In the genomic region with DNA sequence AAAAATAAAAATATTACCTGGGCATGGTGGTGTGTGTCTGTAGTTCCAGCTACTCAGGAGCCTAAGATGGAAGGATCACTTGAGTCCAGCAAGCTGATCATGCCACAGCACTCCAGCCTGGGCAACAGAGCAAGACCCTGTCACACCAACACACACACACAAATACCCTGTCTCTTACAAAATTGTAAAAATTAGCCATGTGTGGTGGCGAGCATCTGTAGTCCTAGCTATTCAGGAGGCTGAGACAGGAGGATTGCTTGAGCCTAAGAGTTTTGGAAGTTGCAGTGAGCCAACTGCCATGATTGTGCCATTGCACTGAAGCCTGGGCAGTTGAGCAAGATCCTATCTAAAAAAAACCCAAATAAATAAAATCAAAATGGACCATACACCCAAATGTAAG, we compare ENCODE assay signal across 28 cellular contexts.
"Had no signal": no experiment of that assay in that cellular context is flagged by ENCODE, and none has a peak within 500 bp of the region (broad histone marks: within the 10 kb centered on the region; RNA-seq: fewer than 3 reads in every experiment).

No MANE protein-coding gene starts in this region.

- H3K27ac Mint-ChIP-seq: activated CD4-positive, alpha-beta memory T cell treated with anti-CD3 and anti-CD28 coated beads, Interleukin-2, amount 10 ng/mL, durations not matched to agents 7 days and 5 days; activated CD4-positive, alpha-beta T cell treated with anti-CD3 and anti-CD28 coated beads, Interleukin-2, amount 10 ng/mL, durations not matched to agents 7 days and 5 days; activated naive CD4-positive, alpha-beta T cell treated with anti-CD3 and anti-CD28 coated beads for 36 hours; activated naive CD8-positive, alpha-beta T cell; activated T-helper 1 cell treated with anti-CD3 and anti-CD28 coated beads, Interleukin-12 subunit alpha, Interleukin-12 subunit beta, Interleukin-2, Interleukin-4 antibody, amounts not matched to agents 30 ng/mL and 10 ng/mL and 1 ng/mL, durations not matched to agents 14 hours and 24 hours and 36 hours; WTC11 had no signal

- H3K4me3 ChIP-seq: colonic mucosa, esophagus squamous epithelium, gastroesophageal sphincter, heart right ventricle had no signal

- H3K9me3 ChIP-seq: colonic mucosa, esophagus squamous epithelium, gastroesophageal sphincter, heart right ventricle had no signal

- H3K36me3 Mint-ChIP-seq: activated naive CD8-positive, alpha-beta T cell; WTC11 had no signal

- H3K36me3 ChIP-seq: brain microvascular endothelial cell, colonic mucosa, esophagus squamous epithelium, gastroesophageal sphincter, heart right ventricle had no signal

- H3K27me3 ChIP-seq: brain microvascular endothelial cell, colonic mucosa, esophagus squamous epithelium, gastroesophageal sphincter, heart right ventricle had no signal

- H3K27ac ChIP-seq: brain microvascular endothelial cell, colonic mucosa, epithelial cell of prostate, esophagus squamous epithelium, gastroesophageal sphincter, heart right ventricle had no signal

- H3K4me1 ChIP-seq: gastroesophageal sphincter had no signal

- H3K9me3 Mint-ChIP-seq: activated CD4-positive, alpha-beta memory T cell treated with anti-CD3 and anti-CD28 coated beads, Interleukin-2, amount 10 ng/mL, durations not matched to agents 7 days and 5 days; activated CD4-positive, alpha-beta T cell treated with anti-CD3 and anti-CD28 coated beads, Interleukin-2, amount 10 ng/mL, durations not matched to agents 7 days and 5 days; activated naive CD4-positive, alpha-beta T cell treated with anti-CD3 and anti-CD28 coated beads for 36 hours; activated T-helper 1 cell treated with anti-CD3 and anti-CD28 coated beads, Interleukin-12 subunit alpha, Interleukin-12 subunit beta, Interleukin-2, Interleukin-4 antibody, amounts not matched to agents 30 ng/mL and 10 ng/mL and 1 ng/mL, durations not matched to agents 14 hours and 24 hours and 36 hours; activated T-helper 2 cell treated with anti-CD3 and anti-CD28 coated beads, Interferon-gamma antibody, Interleukin-2, Interleukin-4, amounts not matched to agents 10 μg/mL and 5 μg/mL and 100 μg/mL, durations not matched to agents 14 hours and 24 hours and 36 hours; WTC11 had no signal

- H3K27me3 Mint-ChIP-seq: activated CD4-positive, alpha-beta T cell treated with anti-CD3 and anti-CD28 coated beads, Interleukin-2, amount 10 ng/mL, durations not matched to agents 7 days and 5 days; activated naive CD8-positive, alpha-beta T cell had no signal

- DNase-seq: activated CD4-positive, alpha-beta memory T cell treated with anti-CD3 and anti-CD28 coated beads, Interleukin-2, amount 10 ng/mL, durations not matched to agents 7 days and 5 days; activated CD4-positive, alpha-beta T cell treated with anti-CD3 and anti-CD28 coated beads for 1 hour; activated CD4-positive, alpha-beta T cell treated with anti-CD3 and anti-CD28 coated beads for 4 hours; activated CD4-positive, alpha-beta T cell treated with anti-CD3 and anti-CD28 coated beads, Interleukin-2, amount 10 ng/mL, durations not matched to agents 7 days and 5 days; activated CD4-positive, alpha-beta T cell treated with anti-CD3 and anti-CD28 coated beads, Interleukin-2, amount 50 U/mL, for 4 hours; activated effector memory CD4-positive, alpha-beta T cell treated with anti-CD3 and anti-CD28 coated beads, Interleukin-2, amount 50 U/mL, for 16 hours; activated naive CD4-positive, alpha-beta T cell treated with anti-CD3 and anti-CD28 coated beads for 36 hours; activated T-cell treated with anti-CD3 and anti-CD28 coated beads, Interleukin-2, amount 50 U/mL, for 48 hours; amniotic stem cell; anterior cingulate cortex; brain microvascular endothelial cell; central memory CD4-positive, alpha-beta T cell; cerebellar nuclear complex; colonic mucosa; effector CD8-positive, alpha-beta T cell; esophagus squamous epithelium; foreskin melanocyte; heart right ventricle had no signal

- ATAC-seq: gastroesophageal sphincter, heart right ventricle, WTC11 had no signal

- FAIRE-seq: astrocyte, bronchial epithelial cell, endometrium, endothelial cell of umbilical vein had no signal

- H3K4me3 Mint-ChIP-seq: activated CD4-positive, alpha-beta memory T cell treated with anti-CD3 and anti-CD28 coated beads, Interleukin-2, amount 10 ng/mL, durations not matched to agents 7 days and 5 days; activated CD4-positive, alpha-beta T cell treated with anti-CD3 and anti-CD28 coated beads, Interleukin-2, amount 10 ng/mL, durations not matched to agents 7 days and 5 days; activated naive CD4-positive, alpha-beta T cell treated with anti-CD3 and anti-CD28 coated beads for 36 hours; activated naive CD8-positive, alpha-beta T cell; activated T-helper 1 cell treated with anti-CD3 and anti-CD28 coated beads, Interleukin-12 subunit alpha, Interleukin-12 subunit beta, Interleukin-2, Interleukin-4 antibody, amounts not matched to agents 30 ng/mL and 10 ng/mL and 1 ng/mL, durations not matched to agents 14 hours and 24 hours and 36 hours; WTC11 had no signal
